27 cellular contexts compared by ENCODE assay signal in genomic region chr5:40667171-40667663, GRCh38. TPM values are rescaled to one million over a fixed set of nuclear protein-coding genes. Genes with fewer than 3 reads are reported as not detected.
DNase-seq lines count a peak whose midpoint lies in the region; ATAC-seq, FAIRE-seq and TF ChIP-seq lines count a peak whose summit lies in the region.
"Had no signal": no experiment of that assay in that cellular context is flagged by ENCODE, and none has a peak within 500 bp of the region (broad histone marks: within the 10 kb centered on the region; RNA-seq: fewer than 3 reads in every experiment).

No MANE protein-coding gene starts in this region.

- no peaks in the 10 kb centered on the region for H3K36me3 ChIP-seq in mucosa of descending colon (ENCODE audit: low read depth)
- no peaks in the 10 kb centered on the region for H3K36me3 ChIP-seq in effector memory CD4-positive, alpha-beta T cell (ENCODE audit: control insufficient read depth, insufficient read depth, low read length)
- H3K36me3 ChIP-seq: SJCRH30 had no signal

- H3K4me1 Mint-ChIP-seq in CD14-positive monocyte (peaks cover 37% of the 10 kb centered on the region), T-helper 17 cell (peaks cover 14% of the 10 kb centered on the region)

- DNase-seq in CD14-positive monocyte (ENCODE audit: low spot score) (no peak), H54 (ENCODE audit: insufficient read length, low spot score) (no peak), T-helper 17 cell (no peak), mucosa of descending colon (no peak), kidney tubule cell (ENCODE audit: low spot score) (no peak)
- DNase-seq in effector memory CD4-positive, alpha-beta T cell, result no peak
- DNase-seq: C1 segment of cervical spinal cord; CD8-positive, alpha-beta T cell; DMS79 treated with DMSO at 0.1 percent for 48 hours; GF-D8; GOT3; HCEC 1CT; MM.1S; NCI-H2029; NCI-H446; NCI-H526; NCI-H82; NK-92 treated with Interleukin-12 subunit alpha and Interleukin-12 subunit beta, amount 100 ng/mL, for 24 hours; PC-9; SJCRH30 had no signal

- TF ChIP-seq CTCF in CD14-positive monocyte (IDR thresholded peaks at IDR 0.05) (no peak), mucosa of descending colon (IDR thresholded peaks at IDR 0.05) (no peak)

- H3K4me3 Mint-ChIP-seq in CD14-positive monocyte (no peak overlapping the region), T-helper 17 cell (no peak overlapping the region)
- H3K4me3 Mint-ChIP-seq: CD8-positive, alpha-beta T cell had no signal

- intact Hi-C loops in CD14-positive monocyte (cut with micrococcal nuclease) (no loop called here), mucosa of descending colon (cut with DNase I, micrococcal nuclease) (no loop called here)

- H3K9me3 Mint-ChIP-seq in CD14-positive monocyte, result no peaks in the 10 kb centered on the region
- H3K9me3 Mint-ChIP-seq: CD8-positive, alpha-beta T cell had no signal

- peaks cover 0 to 5% (median 0%) of the 10 kb centered on the region in 3 donors for H3K27me3 Mint-ChIP-seq in CD14-positive monocyte (ENCODE audit: low read depth in 3 of 3)
- no peaks in the 10 kb centered on the region for H3K27me3 Mint-ChIP-seq in T-helper 17 cell

- peak; percentile 45 for FAIRE-seq in H54 (lab: Jason Lieb, UNC)
- FAIRE-seq: A549, GM12891, HTR-8/SVneo, K562 had no signal

- H3K27ac Mint-ChIP-seq in CD14-positive monocyte (peak overlapping the region in 4 of 7 donors; percentile 14 to 74 (median 52)), T-helper 17 cell (peak overlapping the region; percentile 90)
- H3K27ac Mint-ChIP-seq: CD8-positive, alpha-beta T cell had no signal

- H3K36me3 Mint-ChIP-seq in CD14-positive monocyte (no peaks in the 10 kb centered on the region), T-helper 17 cell (ENCODE audit: low read depth) (no peaks in the 10 kb centered on the region)
- H3K36me3 Mint-ChIP-seq: CD8-positive, alpha-beta T cell had no signal

- no peak overlapping the region for H3K27ac ChIP-seq in effector memory CD4-positive, alpha-beta T cell (ENCODE audit: insufficient read depth, low read length, poor library complexity, severe bottlenecking)
- H3K27ac ChIP-seq: A549, PC-9, SJCRH30 had no signal

- H3K4me1 ChIP-seq in mucosa of descending colon (ENCODE audit: low read depth), result no peaks in the 10 kb centered on the region
- H3K4me1 ChIP-seq in effector memory CD4-positive, alpha-beta T cell (ENCODE audit: control insufficient read depth, insufficient read depth, low read length, poor library complexity, severe bottlenecking), result peaks cover 19% of the 10 kb centered on the region
- H3K4me1 ChIP-seq: A549 had no signal

- H3K27me3 ChIP-seq in effector memory CD4-positive, alpha-beta T cell (replicated peaks; ENCODE audit: control insufficient read depth, insufficient read depth, low read length, poor library complexity, severe bottlenecking), result no peaks in the 10 kb centered on the region
- H3K27me3 ChIP-seq: SJCRH30 had no signal

- no peak overlapping the region for H3K4me3 ChIP-seq in mucosa of descending colon
- no peak overlapping the region for H3K4me3 ChIP-seq in effector memory CD4-positive, alpha-beta T cell (ENCODE audit: insufficient read depth, low read depth, low read length, poor library complexity, severe bottlenecking)
- H3K4me3 ChIP-seq: A549, K562, PC-9, SJCRH30 had no signal

- TF ChIP-seq POLR2A in H54 (IDR thresholded peaks at IDR 0.05; ENCODE audit: low read depth, low read length), result no peak

- H3K9me3 ChIP-seq in T-helper 17 cell (ENCODE audit: control insufficient read depth, low read length, poor library complexity, severe bottlenecking) (no peaks in the 10 kb centered on the region), mucosa of descending colon (no peaks in the 10 kb centered on the region)
- no peaks in the 10 kb centered on the region for H3K9me3 ChIP-seq in effector memory CD4-positive, alpha-beta T cell (ENCODE audit: control insufficient read depth, low read length)
- H3K9me3 ChIP-seq: A549, SJCRH30 had no signal

- ATAC-seq in T-helper 17 cell, result no peak
- peak; percentile 57 for ATAC-seq in mucosa of descending colon
- no peak for ATAC-seq in HG02763 (IDR thresholded peaks at IDR 0.05; ENCODE audit: unreplicated experiment)
- ATAC-seq: A549; CD8-positive, alpha-beta T cell; K562; Right ventricle myocardium inferior; SK-N-SH treated with all-trans-retinoic acid at 6 μM for 48 hours had no signal

RNA-seq across cellular contexts. Expression of gene PTGER4, which starts 12.5 kb away (rescaled TPM):
- 10 to 100 TPM; 44.4 to 64.3 TPM for polyA plus RNA-seq in CD14-positive monocyte
- total RNA-seq in T-helper 17 cell (100 to 1,000 TPM; 314 to 339 TPM), mucosa of descending colon (10 to 100 TPM; 38.5 to 58.4 (median 50.8) TPM)
- polyA plus RNA-seq: K562 had no signal

Comparison
In these comparisons a context has a peak if more than half of its experiments do, and no peak if none do; other contexts are left out.
1. RNA of gene PTGER4, which starts 12.5 kb away (total RNA-seq): 314 to 339 TPM in T-helper 17 cell; 38.5 to 58.4 TPM in mucosa of descending colon; every median in the first group is over 4 times any median in the second.